In the genomic region with DNA sequence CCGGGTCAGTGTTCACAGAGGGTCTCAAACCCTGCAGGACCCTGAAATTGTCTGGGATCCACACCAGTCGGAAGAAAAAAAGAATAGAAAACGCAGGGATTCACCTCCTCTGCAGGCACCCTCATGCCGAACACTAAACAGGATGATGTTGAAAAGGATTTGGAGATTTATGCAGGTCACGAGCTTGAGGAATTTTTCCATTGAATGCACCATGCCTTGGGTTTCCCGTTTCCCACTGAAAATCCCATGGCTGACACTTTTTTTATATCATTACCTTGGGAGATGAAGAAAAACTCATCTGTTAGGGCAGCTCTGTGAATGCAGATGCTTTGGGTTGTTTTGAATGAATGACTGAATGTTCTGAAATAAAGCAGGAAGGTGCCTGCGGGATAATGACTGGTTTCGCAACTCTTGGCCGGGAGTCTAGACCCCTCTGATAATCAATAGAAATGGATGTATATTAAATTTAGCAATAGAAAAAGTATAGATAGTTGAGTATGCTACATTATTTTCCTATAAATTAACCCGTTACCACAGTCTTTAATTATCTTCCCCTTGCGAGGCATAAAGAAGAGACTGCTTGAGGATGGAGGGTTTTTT, we compare ENCODE assay signal across 17 cellular contexts.
A peak's percentile ranks its signal among the peaks of the same experiment; 100 is the strongest.
DNase-seq lines count a peak whose midpoint lies in the region; ATAC-seq and TF ChIP-seq lines count a peak whose summit lies in the region.
"Had no signal": no experiment of that assay in that cellular context is flagged by ENCODE, and none has a peak within 500 bp of the region (broad histone marks: within the 10 kb centered on the region; RNA-seq: fewer than 3 reads in every experiment).

No MANE protein-coding gene starts in this region.

- H3K23ac ChIP-seq in mesendoderm (ENCODE audit: low read length), result no peak overlapping the region

- ATAC-seq in GM18502 (IDR thresholded peaks at IDR 0.05; ENCODE audit: poor library complexity, unreplicated experiment), result no peak

- H3K79me2 ChIP-seq in mesendoderm (ENCODE audit: control insufficient read depth, insufficient read depth, low read length), result no peaks in the 10 kb centered on the region

- H3K9ac ChIP-seq in HUES64 (ENCODE audit: low read depth, low read length) (peak overlapping the region; percentile 32; the same call in 1 of the 2 replicates), mesendoderm (ENCODE audit: low read length) (peak overlapping the region; percentile 69), skeletal muscle tissue (ENCODE audit: low read depth in 1 of 3, low read length in 3 of 3) (peak overlapping the region in 1 of 3 donors; percentile 74)

- H2BK120ac ChIP-seq in mesendoderm (ENCODE audit: low read depth, low read length), result no peak overlapping the region

- H3K18ac ChIP-seq in mesendoderm (ENCODE audit: low read length), result peak overlapping the region; percentile 35

- TF ChIP-seq CTCF in stomach (IDR thresholded peaks at IDR 0.05), result no peak

- no peak for TF ChIP-seq EP300 in stomach (IDR thresholded peaks at IDR 0.05)

- no peak overlapping the region for H2AK5ac ChIP-seq in mesendoderm (ENCODE audit: low read length)

- H2BK15ac ChIP-seq in mesendoderm (replicated peaks; ENCODE audit: low read depth), result no peak overlapping the region

- H3K4me1 ChIP-seq in HUES64 (ENCODE audit: insufficient read depth, low read length) (peaks cover 34% of the 10 kb centered on the region), mesendoderm (ENCODE audit: control insufficient read depth, low read depth, low read length) (peaks cover 13% of the 10 kb centered on the region), skeletal muscle tissue (ENCODE audit: control insufficient read depth in 3 of 3, insufficient read depth in 3 of 3, low read length in 3 of 3) (peaks cover 19 to 50% (median 38%) of the 10 kb centered on the region in 3 donors), stomach (peaks cover 20 to 50% (median 45%) of the 10 kb centered on the region in 4 donors)

- H3K36me3 ChIP-seq in HUES64 (ENCODE audit: insufficient read depth, low read length), result no peaks in the 10 kb centered on the region
- no peaks in the 10 kb centered on the region for H3K36me3 ChIP-seq in mesendoderm (ENCODE audit: control insufficient read depth, insufficient read depth, low read length)
- no peaks in the 10 kb centered on the region for H3K36me3 ChIP-seq in skeletal muscle tissue (ENCODE audit: control insufficient read depth in 3 of 3, insufficient read depth in 3 of 3, low read length in 3 of 3)
- no peaks in the 10 kb centered on the region for H3K36me3 ChIP-seq in stomach
- H3K36me3 ChIP-seq: thyroid gland had no signal

- H3K56ac ChIP-seq in mesendoderm (ENCODE audit: low read length), result no peak overlapping the region

- no peak overlapping the region for H2BK5ac ChIP-seq in mesendoderm (ENCODE audit: low read length)

- 23% methylated on average over 8 of the region's 11 CpGs for WGBS in HUES64
- WGBS in mesendoderm (ENCODE audit: extremely low coverage, insufficient coverage, low lambda C conversion rate), result no CpG with 5 or more reads among the region's 11 CpGs
- 74 to 85% (median 76%) methylated on average over 11 of the region's 11 CpGs for WGBS in stomach, 5 donors

- no peaks in the 10 kb centered on the region for H3K79me1 ChIP-seq in mesendoderm (ENCODE audit: low read length)

- no peaks in the 10 kb centered on the region for H3K9me3 ChIP-seq in HUES64 (ENCODE audit: insufficient read depth, low read depth, low read length)
- no peaks in the 10 kb centered on the region for H3K9me3 ChIP-seq in skeletal muscle tissue (ENCODE audit: control insufficient read depth in 3 of 3, low read length in 3 of 3)
- no peaks in the 10 kb centered on the region for H3K9me3 ChIP-seq in stomach
- H3K9me3 ChIP-seq: thyroid gland had no signal

- H3K27ac ChIP-seq in HUES64 (ENCODE audit: low read depth, low read length), result no peak overlapping the region; the same call in 1 of the 2 replicates
- H3K27ac ChIP-seq in mesendoderm (ENCODE audit: low read depth, low read length), result no peak overlapping the region
- H3K27ac ChIP-seq in skeletal muscle tissue (ENCODE audit: low read depth, low read length), result no peak overlapping the region
- H3K27ac ChIP-seq in stomach, result no peak overlapping the region
- H3K27ac ChIP-seq: epithelial cell of prostate, skin epidermis had no signal

- H3K4ac ChIP-seq in mesendoderm (ENCODE audit: low read depth, low read length), result no peak overlapping the region

- intact Hi-C loops in stomach (cut with DNase I; ENCODE audit: low total_unique reads), result no loop called here

- peak overlapping the region; percentile 76 for H3K4me2 ChIP-seq in mesendoderm (ENCODE audit: low read length)

- no peak overlapping the region for H4K5ac ChIP-seq in mesendoderm (ENCODE audit: low read length)

- H3K27me3 ChIP-seq in HUES64 (ENCODE audit: insufficient read depth, low read length) (peaks cover 31% of the 10 kb centered on the region), mesendoderm (ENCODE audit: insufficient read depth, low read length, poor library complexity) (peaks cover 4% of the 10 kb centered on the region), skeletal muscle tissue (ENCODE audit: control insufficient read depth in 3 of 3, insufficient read depth in 3 of 3, low read length in 3 of 3) (peaks cover 0 to 9% (median 5%) of the 10 kb centered on the region in 3 donors), stomach (peaks cover 0 to 48% (median 9%) of the 10 kb centered on the region in 3 donors)
- H3K27me3 ChIP-seq: thyroid gland had no signal

- DNase-seq in dermis microvascular lymphatic vessel endothelial cell (ENCODE audit: low read depth in 2 of 2), result peak; percentile 40 to 54
- DNase-seq in mesendoderm, result no peak
- no peak for DNase-seq in stomach
- DNase-seq in NCI-H2107 treated with DMSO at 0.1 percent for 48 hours (lab: John Stamatoyannopoulos, UW; ENCODE audit: unreplicated experiment), result no peak
- no peak for DNase-seq in activated CD4-positive, CD25-positive, alpha-beta regulatory T cell (lab: John Stamatoyannopoulos, UW)
- DNase-seq: activated CD4-positive, alpha-beta T cell treated with anti-CD3 and anti-CD28 coated beads for 1 hour; activated gamma-delta T cell; NCI-H187 treated with DMSO at 0.1 percent for 48 hours; stimulated activated CD4-positive, alpha-beta T cell treated with anti-CD3 and anti-CD28 coated beads, Interleukin-4, amount 100 ng/mL, for 24 hours; stimulated activated CD8-positive, alpha-beta memory T cell treated with anti-CD3 and anti-CD28 coated beads, Interleukin-4, amount 100 ng/mL, for 48 hours; T-helper 2 cell had no signal

- H3K4me3 ChIP-seq in HUES64 (ENCODE audit: low read length) (peak overlapping the region; percentile 60), mesendoderm (ENCODE audit: low read length) (peak overlapping the region; percentile 2), skeletal muscle tissue (ENCODE audit: low read length in 3 of 3) (peak overlapping the region; percentile 11 to 63 (median 32)), stomach (peak overlapping the region in 1 of 4 donors; percentile 38)
- H3K4me3 ChIP-seq: thyroid gland had no signal

- TF ChIP-seq POLR2A in stomach (IDR thresholded peaks at IDR 0.05), result no peak

- no peak overlapping the region for H4K8ac ChIP-seq in mesendoderm (ENCODE audit: low read depth, low read length)

Comparison
In these comparisons a context has a peak if more than half of its experiments do, and no peak if none do; other contexts are left out.
1. DNase-seq: peak in dermis microvascular lymphatic vessel endothelial cell (2 of 2); none in mesendoderm (single experiment), stomach (single experiment), NCI-H2107 treated with DMSO at 0.1 percent for 48 hours (single experiment) and activated CD4-positive, CD25-positive, alpha-beta regulatory T cell (0 of 4).